8 cellular contexts compared by ENCODE assay signal in genomic region chr1:161766102-161766981, GRCh38. TPM values are rescaled to one million over a fixed set of nuclear protein-coding genes. Genes with fewer than 3 reads are reported as not detected.
A peak's percentile ranks its signal among the peaks of the same experiment; 100 is the strongest.
DNase-seq lines count a peak whose midpoint lies in the region; ATAC-seq and TF ChIP-seq lines count a peak whose summit lies in the region.

A gene with protein sequence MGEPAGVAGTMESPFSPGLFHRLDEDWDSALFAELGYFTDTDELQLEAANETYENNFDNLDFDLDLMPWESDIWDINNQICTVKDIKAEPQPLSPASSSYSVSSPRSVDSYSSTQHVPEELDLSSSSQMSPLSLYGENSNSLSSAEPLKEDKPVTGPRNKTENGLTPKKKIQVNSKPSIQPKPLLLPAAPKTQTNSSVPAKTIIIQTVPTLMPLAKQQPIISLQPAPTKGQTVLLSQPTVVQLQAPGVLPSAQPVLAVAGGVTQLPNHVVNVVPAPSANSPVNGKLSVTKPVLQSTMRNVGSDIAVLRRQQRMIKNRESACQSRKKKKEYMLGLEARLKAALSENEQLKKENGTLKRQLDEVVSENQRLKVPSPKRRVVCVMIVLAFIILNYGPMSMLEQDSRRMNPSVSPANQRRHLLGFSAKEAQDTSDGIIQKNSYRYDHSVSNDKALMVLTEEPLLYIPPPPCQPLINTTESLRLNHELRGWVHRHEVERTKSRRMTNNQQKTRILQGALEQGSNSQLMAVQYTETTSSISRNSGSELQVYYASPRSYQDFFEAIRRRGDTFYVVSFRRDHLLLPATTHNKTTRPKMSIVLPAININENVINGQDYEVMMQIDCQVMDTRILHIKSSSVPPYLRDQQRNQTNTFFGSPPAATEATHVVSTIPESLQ (plus strand): TSS chr1:161766320. CDS start chr1:161766361, 41 bp downstream.

- TF ChIP-seq CTCF in IMR-90 (conservative IDR thresholded peaks at IDR 0.05; ENCODE audit: low read depth, low read length), result no peak
- TF ChIP-seq CTCF in epithelial cell of proximal tubule (conservative IDR thresholded peaks at IDR 0.05; ENCODE audit: low read depth, low read length), result peak; percentile 13

- intact Hi-C loops in IMR-90 (cut with micrococcal nuclease), result loop anchor here (10.0 kb wide), 1 partner anchor 758 kb away; no protein-coding TSS in a partner anchor

- H3K14ac ChIP-seq in IMR-90 (replicated peaks; ENCODE audit: low read depth, low read length), result peak within 1 kb of the TSS; percentile 76

- peak within 1 kb of the TSS; percentile 91 for H3K4me3 ChIP-seq in IMR-90 (ENCODE audit: insufficient read depth, low read depth, low read length)
- peak within 1 kb of the TSS; percentile 89 for H3K4me3 ChIP-seq in epithelial cell of proximal tubule (ENCODE audit: low read depth, low read length)
- peak within 1 kb of the TSS; percentile 98 to 100 for H3K4me3 ChIP-seq in mucosa of rectum (ENCODE audit: low read length in 2 of 2)

- H3K9me1 ChIP-seq in IMR-90 (ENCODE audit: insufficient read depth, low read length), result peaks cover 2% of the 10 kb centered on the region; the same call in 1 of the 2 replicates

- dilution Hi-C loops in IMR-90 (cut with HindIII; ENCODE audit: low sequenced_read_pairs, unreplicated experiment), result no loop called here

- H3K27me3 ChIP-seq in IMR-90 (ENCODE audit: control insufficient read depth, insufficient read depth, low read length) (no peaks in the 10 kb centered on the region), mucosa of rectum (ENCODE audit: control insufficient read depth in 2 of 2, insufficient read depth in 2 of 2, low read length in 2 of 2) (no peaks in the 10 kb centered on the region)

- H3K4me2 ChIP-seq in IMR-90 (ENCODE audit: low read depth, low read length), result peak within 1 kb of the TSS; percentile 91

- no peaks in the 10 kb centered on the region; the same call in 1 of the 2 replicates for H4K20me1 ChIP-seq in IMR-90 (ENCODE audit: insufficient read depth, low read length)

- no TSS peak for BruUV-seq in IMR-90 (replicated peaks; lab: Mats Ljungman, UMichigan)

- WGBS in IMR-90 (ENCODE audit: extremely low coverage in 2 of 2, insufficient read length in 1 of 2), 2 experiments, result 0% methylated on average over 2 of the region's 35 CpGs; no CpG with 5 or more reads in 1 of the 2 experiments

- H2BK120ac ChIP-seq in IMR-90 (ENCODE audit: low read depth, low read length), result peak within 1 kb of the TSS; percentile 61; the same call in 1 of the 2 replicates

- H3K4me1 ChIP-seq in IMR-90 (ENCODE audit: control insufficient read depth, insufficient read depth, low read length), result no peaks in the 10 kb centered on the region
- peaks cover 3 to 13% of the 10 kb centered on the region in 2 donors for H3K4me1 ChIP-seq in mucosa of rectum (ENCODE audit: control insufficient read depth in 2 of 2, insufficient read depth in 2 of 2, low read length in 2 of 2)

- H2AK5ac ChIP-seq in IMR-90 (ENCODE audit: low read depth, low read length), result peak within 1 kb of the TSS; percentile 52; the same call in 1 of the 2 replicates

- peak within 1 kb of the TSS; percentile 71 for H4K91ac ChIP-seq in IMR-90 (ENCODE audit: insufficient read depth, low read depth, low read length)

- in situ Hi-C loops in Caki2 (cut with HindIII; ENCODE audit: low pct_unique_long_range_greater_than_20kb, low sequenced_read_pairs) (no loop called here), IMR-90 (cut with MboI; ENCODE audit: low sequenced_read_pairs) (no loop called here)

- ATAC-seq in GM21447 (IDR thresholded peaks at IDR 0.05; ENCODE audit: unreplicated experiment), result peak; percentile 79
- peak; percentile 95 for ATAC-seq in IMR-90 (ENCODE audit: low read depth)

- peak within 1 kb of the TSS; percentile 79 for H4K5ac ChIP-seq in IMR-90 (ENCODE audit: low read depth, low read length)

- POLR2A ChIA-PET in IMR-90 (lab: Charles Lee; ENCODE audit: unreplicated experiment), result no interaction called here

- H3K56ac ChIP-seq in IMR-90 (ENCODE audit: extremely low read depth, insufficient read depth, low read length), result peak within 1 kb of the TSS; percentile 71

- H3K36me3 ChIP-seq in IMR-90 (ENCODE audit: control insufficient read depth, insufficient read depth, low read length) (no peaks in the 10 kb centered on the region), mucosa of rectum (ENCODE audit: control insufficient read depth in 2 of 2, insufficient read depth in 2 of 2, low read length in 2 of 2) (no peaks in the 10 kb centered on the region)

- peak within 1 kb of the TSS; percentile 80 to 81 for H4K8ac ChIP-seq in IMR-90 (ENCODE audit: low read depth in 2 of 2, low read length in 2 of 2)

- CTCF ChIA-PET in IMR-90 (lab: Yijun Ruan, JAX), result no interaction called here

- peak; percentile 84 for DNase-seq in Caki2 (ENCODE audit: low read depth)
- DNase-seq in IMR-90, result peak; percentile 94
- DNase-seq in OCI-M2 (lab: John Stamatoyannopoulos, UW; ENCODE audit: unreplicated experiment), result peak; percentile 26
- peak; percentile 71 for DNase-seq in activated T-cell treated with anti-CD3 and anti-CD28 coated beads for 4 hours
- DNase-seq in epithelial cell of proximal tubule (ENCODE audit: low read depth), result peak; percentile 84
- DNase-seq in stimulated activated CD8-positive, alpha-beta memory T cell treated with anti-CD3 and anti-CD28 coated beads, Interleukin-4, amount 100 ng/mL, for 4 hours (ENCODE audit: low read depth in 2 of 2, low spot score in 1 of 2), result peak; percentile 56 to 60

- H2BK15ac ChIP-seq in IMR-90 (ENCODE audit: low read depth, low read length), result peak within 1 kb of the TSS; percentile 16; the same call in 1 of the 3 replicates

- peak within 1 kb of the TSS; percentile 39 for H3K18ac ChIP-seq in IMR-90 (ENCODE audit: low read depth, low read length)

- H3K9me3 ChIP-seq in IMR-90 (ENCODE audit: control insufficient read depth, insufficient read depth, low read length) (no peaks in the 10 kb centered on the region), mucosa of rectum (ENCODE audit: control insufficient read depth in 2 of 2, low read length in 2 of 2) (no peaks in the 10 kb centered on the region)

- H3K79me1 ChIP-seq in IMR-90 (ENCODE audit: low read depth in 1 of 2, low read length in 2 of 2), result peaks cover 3 to 42% of the 10 kb centered on the region in 2 experiments; a peak in 3 of 4 replicates

- H2BK20ac ChIP-seq in IMR-90 (ENCODE audit: low read depth, low read length), result no peak within 1 kb of the TSS

- H3K23ac ChIP-seq in IMR-90 (ENCODE audit: low read depth, low read length), result peak within 1 kb of the TSS; percentile 70

- TF ChIP-seq POLR2A in IMR-90 (IDR thresholded peaks at IDR 0.05; ENCODE audit: low read depth, low read length), result peak; percentile 84

- peak within 1 kb of the TSS; percentile 82 for H2AK9ac ChIP-seq in IMR-90 (replicated peaks; ENCODE audit: low read depth, low read length, poor library complexity)

- no peak for TF ChIP-seq RAD21 in IMR-90 (IDR thresholded peaks at IDR 0.05; ENCODE audit: low read length)

- H2BK5ac ChIP-seq in IMR-90 (ENCODE audit: low read depth, low read length, poor library complexity, severe bottlenecking), result peak within 1 kb of the TSS; percentile 59

- peak within 1 kb of the TSS; percentile 98 for H3K9ac ChIP-seq in IMR-90 (ENCODE audit: low read depth, low read length)
- peak within 1 kb of the TSS; percentile 93 to 96 for H3K9ac ChIP-seq in mucosa of rectum (ENCODE audit: low read depth in 1 of 2, low read length in 2 of 2)

- H3K27ac ChIP-seq in IMR-90 (ENCODE audit: insufficient read depth, low read length) (peak within 1 kb of the TSS; percentile 93), mucosa of rectum (ENCODE audit: low read depth in 2 of 2, low read length in 2 of 2) (peak within 1 kb of the TSS; percentile 83 to 88)

- H3K4ac ChIP-seq in IMR-90 (ENCODE audit: low read depth, low read length), result peak within 1 kb of the TSS; percentile 70

- peak within 1 kb of the TSS; percentile 93 for H2AFZ ChIP-seq in IMR-90 (replicated peaks; ENCODE audit: low read length, poor library complexity)

TF ChIP-seq in IMR-90, 13 proteins besides CTCF, POLR2A, EP300 and RAD21 (continues in another document):
- TF ChIP-seq CHD1 (IDR thresholded peaks at IDR 0.05; ENCODE audit: low read depth, low read length), result peak; percentile 80; the same call in 1 of the 2 replicates
- TF ChIP-seq RFX5 (IDR thresholded peaks at IDR 0.05; ENCODE audit: low read depth, low read length), result no peak
- TF ChIP-seq MXI1 (IDR thresholded peaks at IDR 0.05; ENCODE audit: borderline replicate concordance, low read depth, low read length), result 0 out of 2 replicates have a peak, but pooled peaks have one; percentile 17
- TF ChIP-seq, protein P1, sequence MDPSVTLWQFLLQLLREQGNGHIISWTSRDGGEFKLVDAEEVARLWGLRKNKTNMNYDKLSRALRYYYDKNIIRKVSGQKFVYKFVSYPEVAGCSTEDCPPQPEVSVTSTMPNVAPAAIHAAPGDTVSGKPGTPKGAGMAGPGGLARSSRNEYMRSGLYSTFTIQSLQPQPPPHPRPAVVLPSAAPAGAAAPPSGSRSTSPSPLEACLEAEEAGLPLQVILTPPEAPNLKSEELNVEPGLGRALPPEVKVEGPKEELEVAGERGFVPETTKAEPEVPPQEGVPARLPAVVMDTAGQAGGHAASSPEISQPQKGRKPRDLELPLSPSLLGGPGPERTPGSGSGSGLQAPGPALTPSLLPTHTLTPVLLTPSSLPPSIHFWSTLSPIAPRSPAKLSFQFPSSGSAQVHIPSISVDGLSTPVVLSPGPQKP (IDR thresholded peaks at IDR 0.05; ENCODE audit: borderline replicate concordance, low read depth, low read length), result no peak
- peak; percentile 38; the same call in 1 of the 2 replicates for TF ChIP-seq CEBPB (IDR thresholded peaks at IDR 0.05; ENCODE audit: low read depth, low read length)
- TF ChIP-seq SMC3 (IDR thresholded peaks at IDR 0.05; ENCODE audit: low read depth, low read length), result no peak
- 0 out of 2 replicates have a peak, but pooled peaks have one; percentile 12 for TF ChIP-seq MAZ (IDR thresholded peaks at IDR 0.05; ENCODE audit: borderline replicate concordance, low read depth, low read length)
- peak; percentile 15 for TF ChIP-seq RCOR1 (IDR thresholded peaks at IDR 0.05; ENCODE audit: insufficient replicate concordance, low read length)
- TF ChIP-seq MAFK (IDR thresholded peaks at IDR 0.05; ENCODE audit: low read depth, low read length), result peak; percentile 56; the same call in 1 of the 2 replicates
- TF ChIP-seq BHLHE40 (IDR thresholded peaks at IDR 0.05; ENCODE audit: low read depth, low read length), result peak; percentile 72
- TF ChIP-seq FOS (IDR thresholded peaks at IDR 0.05; ENCODE audit: low read depth, low read length), result no peak
- no peak for TF ChIP-seq NFE2L2 (IDR thresholded peaks at IDR 0.05; ENCODE audit: low read depth, low read length)

RNA-seq across cellular contexts. Expression of the gene that starts here (rescaled TPM):
- 10.8 and 13.5 TPM in 2 replicates for total RNA-seq in Caki2 (2014; rRNA removed; shearing (Covaris generic); ENCODE audit: low replicate concordance)
- total RNA-seq in IMR-90 (2012; rRNA removed) (17.6 and 17.8 TPM in 2 replicates), epithelial cell of proximal tubule (16.6 and 20.6 TPM in 2 replicates)
- 11.5 and 12.2 TPM in 2 replicates for polyA plus RNA-seq in IMR-90 (2012; rRNA removed)
- 3.0 and 4.1 TPM in 2 replicates for polyA plus RNA-seq in IMR-90 (2012; cell fraction: cytosol; rRNA removed)
- 1.2 and 6.3 TPM in 2 replicates for polyA plus RNA-seq in IMR-90 (2012; cell fraction: nucleus; rRNA removed; ENCODE audit: low replicate concordance)

Comparison
In these comparisons a context has a peak if more than half of its experiments do, and no peak if none do; other contexts are left out.
1. Peak in every context shown above with its lines: DNase-seq, ATAC-seq, H3K4me3 ChIP-seq and H3K27ac ChIP-seq.
2. DNase-seq: peak in every context shown above with its lines; median percentile 94 in IMR-90; 84 in Caki2; 84 in epithelial cell of proximal tubule; 71 in activated T-cell treated with anti-CD3 and anti-CD28 coated beads for 4 hours; 58 in stimulated activated CD8-positive, alpha-beta memory T cell treated with anti-CD3 and anti-CD28 coated beads, Interleukin-4, amount 100 ng/mL, for 4 hours; 26 in OCI-M2.